In the genomic region with DNA sequence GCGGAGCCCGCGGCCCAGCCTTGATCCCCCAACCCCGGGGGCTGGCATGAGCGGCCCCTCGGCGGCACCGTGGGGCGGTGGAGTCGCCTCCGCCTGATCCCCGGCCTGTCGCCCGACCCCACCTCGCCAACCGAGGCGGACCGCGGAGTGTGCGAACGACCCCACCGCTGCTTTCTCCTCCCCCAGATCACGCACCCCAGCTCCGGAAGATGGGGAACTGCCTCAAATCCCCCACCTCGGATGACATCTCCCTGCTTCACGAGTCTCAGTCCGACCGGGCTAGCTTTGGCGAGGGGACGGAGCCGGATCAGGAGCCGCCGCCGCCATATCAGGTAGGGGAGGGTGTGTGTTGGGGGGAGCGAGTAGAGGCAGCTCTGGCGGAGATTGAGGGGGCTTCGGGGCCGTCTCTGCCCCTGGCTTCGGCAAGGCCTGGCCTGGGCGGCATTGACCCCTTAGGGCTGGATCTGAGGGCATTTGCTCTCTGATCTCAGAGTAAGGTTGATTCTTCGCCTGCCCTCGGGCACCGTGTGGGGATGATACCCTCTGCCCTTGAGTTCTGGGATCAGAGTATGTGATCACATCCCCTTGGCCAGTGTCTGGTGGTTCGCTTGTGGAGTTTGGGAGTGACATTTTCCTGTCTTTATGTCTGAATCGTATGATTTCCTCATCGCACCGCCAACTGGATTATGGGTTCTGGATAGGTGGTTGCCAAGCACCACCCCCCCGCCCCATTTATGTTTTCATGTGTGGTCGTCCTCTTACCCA, we compare ENCODE assay signal across 9 cellular contexts. TPM values are rescaled to one million over a fixed set of nuclear protein-coding genes. Genes with fewer than 3 reads are reported as not detected.
DNase-seq lines count a peak whose midpoint lies in the region; ATAC-seq and TF ChIP-seq lines count a peak whose summit lies in the region.
"Had no signal": no experiment of that assay in that cellular context is flagged by ENCODE, and none has a peak within 500 bp of the region (broad histone marks: within the 10 kb centered on the region; RNA-seq: fewer than 3 reads in every experiment).

No MANE protein-coding gene starts in this region.

- peaks cover 16 to 66% (median 31%) of the 10 kb centered on the region in 3 donors for H3K4me1 ChIP-seq in esophagus squamous epithelium
- H3K4me1 ChIP-seq in subcutaneous abdominal adipose tissue (ENCODE audit: control insufficient read depth in 5 of 5, insufficient read depth in 5 of 5, low read length in 5 of 5): peaks cover 0 to 48% (median 41%) of the 10 kb centered on the region in 5 donors

- peak overlapping the region; percentile 96 to 99 (median 99) for H3K9ac ChIP-seq in subcutaneous abdominal adipose tissue (ENCODE audit: low read length in 5 of 5)

- H3K27me3 Mint-ChIP-seq in naive B cell: no peaks in the 10 kb centered on the region

- H3K27ac ChIP-seq in esophagus squamous epithelium: peak overlapping the region; percentile 98 to 99 (median 98)
- H3K27ac ChIP-seq in subcutaneous abdominal adipose tissue (ENCODE audit: low read depth, low read length): peak overlapping the region; percentile 97

- H3K4me3 ChIP-seq in esophagus squamous epithelium: peak overlapping the region; percentile 85 to 97 (median 94)
- peak overlapping the region; percentile 96 to 99 (median 97) for H3K4me3 ChIP-seq in subcutaneous abdominal adipose tissue (ENCODE audit: low read depth in 1 of 5, low read length in 5 of 5)

- TF ChIP-seq POLR2A in GM18505 (IDR thresholded peaks at IDR 0.05; ENCODE audit: borderline replicate concordance, extremely low read depth, insufficient read depth, insufficient read length) (no peak), esophagus squamous epithelium (IDR thresholded peaks at IDR 0.05) (peak in 1 of 4 donors; percentile 16)

- no peaks in the 10 kb centered on the region for H3K9me3 ChIP-seq in esophagus squamous epithelium
- H3K9me3 ChIP-seq in subcutaneous abdominal adipose tissue (ENCODE audit: control insufficient read depth in 5 of 5, low read length in 5 of 5): no peaks in the 10 kb centered on the region

- no peaks in the 10 kb centered on the region for H3K9me3 Mint-ChIP-seq in naive B cell
- H3K9me3 Mint-ChIP-seq: nephron had no signal

- no peak overlapping the region for H3K4me3 Mint-ChIP-seq in naive B cell

- H3K36me3 ChIP-seq in esophagus squamous epithelium (no peaks in the 10 kb centered on the region), subcutaneous abdominal adipose tissue (ENCODE audit: control insufficient read depth in 5 of 5, insufficient read depth in 5 of 5, low read length in 5 of 5) (no peaks in the 10 kb centered on the region)

- ATAC-seq in GM18505 (IDR thresholded peaks at IDR 0.05; ENCODE audit: unreplicated experiment) (peak; percentile 6), HG02885 (IDR thresholded peaks at IDR 0.05; ENCODE audit: poor library complexity, unreplicated experiment) (peak; percentile 15), naive B cell (ENCODE audit: low read depth in 2 of 2) (peak; percentile 6 to 8)

- WGBS in esophagus squamous epithelium, 2 donors: 0 to 2% methylated on average over 12 to 13 of the region's 49 CpGs

- DNase-seq in NCI-H345 treated with DMSO at 0.1 percent for 48 hours (lab: John Stamatoyannopoulos, UW; ENCODE audit: unreplicated experiment): peak; percentile 18
- DNase-seq in activated T-cell treated with anti-CD3 and anti-CD28 coated beads for 4 hours: peak; percentile 14
- no peak for DNase-seq in esophagus squamous epithelium (lab: John Stamatoyannopoulos, UW)
- DNase-seq in naive B cell: peak; percentile 38
- DNase-seq in mucosa of gallbladder (ENCODE audit: low spot score): no peak

- H3K27me3 ChIP-seq in esophagus squamous epithelium (no peaks in the 10 kb centered on the region), subcutaneous abdominal adipose tissue (ENCODE audit: control insufficient read depth in 5 of 5, insufficient read depth in 4 of 5, low read length in 5 of 5) (no peaks in the 10 kb centered on the region)

- H3K27ac Mint-ChIP-seq in naive B cell: no peak overlapping the region

- no peak for TF ChIP-seq CTCF in esophagus squamous epithelium (IDR thresholded peaks at IDR 0.05)

- intact Hi-C loops in esophagus squamous epithelium (cut with DNase I): no loop called here

- peaks cover 23 to 37% (median 31%) of the 10 kb centered on the region in 3 donors for H3K4me1 Mint-ChIP-seq in naive B cell

- H3K36me3 Mint-ChIP-seq in naive B cell: no peaks in the 10 kb centered on the region

RNA-seq across cellular contexts. Expression of a gene that starts 0.7 kb away (rescaled TPM):
- 100 to 1,000 TPM in 1 of 4 donors, 10 to 100 TPM in 3; 70.6 to 110 (median 82.8) TPM for total RNA-seq in esophagus squamous epithelium
- 10 to 100 TPM in 2 of 6 donors, 1 to 10 TPM in 4; 5.4 to 14.3 (median 8.3) TPM for polyA plus RNA-seq in naive B cell (ENCODE audit: low read depth in 6 of 6)
- total RNA-seq in mucosa of gallbladder: 94.0 TPM

Comparison
In these comparisons a context has a peak if more than half of its experiments do, and no peak if none do; other contexts are left out.
1. DNase-seq: peak in NCI-H345 treated with DMSO at 0.1 percent for 48 hours (single experiment), activated T-cell treated with anti-CD3 and anti-CD28 coated beads for 4 hours (single experiment) and naive B cell (single experiment); none in esophagus squamous epithelium (single experiment) and mucosa of gallbladder (single experiment).
2. Peak in every context shown above with its lines, with median percentiles within 50 percentile points of each other: ATAC-seq.